In genomic region chr15:75023194-75024101, GRCh38 we compare ENCODE assay signal across 8 cellular contexts. TPM values are rescaled to one million over a fixed set of nuclear protein-coding genes. Genes with fewer than 3 reads are reported as not detected.
DNase-seq lines count a peak whose midpoint lies in the region; ATAC-seq and TF ChIP-seq lines count a peak whose summit lies in the region.

PPCDC (plus strand) TSS chr15:75023590; CDS start chr15:75028319, 4,729 bp downstream.

- peak within 1 kb of the TSS; percentile 85 for H3K27ac Mint-ChIP-seq in endothelial cell (ENCODE audit: unreplicated experiment)

- CTCF ChIA-PET in OCI-LY7 (lab: Charles Lee; ENCODE audit: unreplicated experiment): no interaction called here

- DNase-seq in D341Med (ENCODE audit: low spot score) (peak; percentile 99), HuH-7.5 (ENCODE audit: low spot score) (peak; percentile 99), OCI-LY7 (ENCODE audit: low spot score) (peak; percentile 97), activated T-cell treated with anti-CD3 and anti-CD28 coated beads for 1 hour (ENCODE audit: low read depth) (peak; percentile 85), endothelial cell (ENCODE audit: low spot score) (peak; percentile 96), midbrain (lab: John Stamatoyannopoulos, UW) (peak; percentile 96)
- DNase-seq in stimulated activated CD8-positive, alpha-beta memory T cell treated with anti-CD3 and anti-CD28 coated beads, Interleukin-2, amount 100 ng/mL, for 1 hour (ENCODE audit: low read depth in 2 of 2): peak; percentile 79 to 81

- peak within 1 kb of the TSS; percentile 99 for H3K4me3 Mint-ChIP-seq in endothelial cell (ENCODE audit: unreplicated experiment)

- BruUV-seq in OCI-LY7 (replicated peaks; lab: Mats Ljungman, UMichigan): TSS peak; percentile 93

- H3K79me2 ChIP-seq in OCI-LY7 (ENCODE audit: insufficient read depth, low read depth, low read length): peaks cover 22% of the 10 kb centered on the region; the same call in 1 of the 2 replicates

- no peaks in the 10 kb centered on the region for H3K9me3 ChIP-seq in OCI-LY7 (ENCODE audit: low read length)

- intact Hi-C loops in OCI-LY7 (cut with micrococcal nuclease; ENCODE audit: unreplicated experiment): loop anchor here (1.0 to 10.0 kb wide), 3 partner anchors 14 to 604 kb away; partner anchors contain the start of gene SNUPN

- no peaks in the 10 kb centered on the region for H3K9me3 Mint-ChIP-seq in endothelial cell (ENCODE audit: unreplicated experiment)

- H3K4me1 Mint-ChIP-seq in endothelial cell (ENCODE audit: unreplicated experiment): peaks cover 48% of the 10 kb centered on the region

- H3K4me3 ChIP-seq in OCI-LY7 (ENCODE audit: low read depth, low read length, poor library complexity, severe bottlenecking): peak within 1 kb of the TSS; percentile 90

- no peaks in the 10 kb centered on the region for H3K9me2 ChIP-seq in OCI-LY7 (ENCODE audit: insufficient read depth, low read length)

- H3K36me3 Mint-ChIP-seq in endothelial cell (ENCODE audit: low read depth, unreplicated experiment): peaks cover 4% of the 10 kb centered on the region

- POLR2A ChIA-PET in OCI-LY7 (lab: Charles Lee): interaction anchor here (0.6 to 3.2 kb wide), 11 partner anchors 9 to 694 kb away, joined by 3 to 22 read pairs (median 5); no protein-coding TSS in a partner anchor

- peak; percentile 80 for ATAC-seq in GM21526 (IDR thresholded peaks at IDR 0.05; ENCODE audit: low FRiP score, unreplicated experiment)

- H3K27me3 Mint-ChIP-seq in endothelial cell (ENCODE audit: unreplicated experiment): peaks cover 8% of the 10 kb centered on the region

- peak within 1 kb of the TSS; percentile 76 for H3K27ac ChIP-seq in OCI-LY7 (ENCODE audit: low read depth, low read length, poor library complexity, severe bottlenecking)

- no peaks in the 10 kb centered on the region for H4K20me1 ChIP-seq in OCI-LY7 (ENCODE audit: insufficient read depth, low read length)

- H2AFZ ChIP-seq in OCI-LY7 (ENCODE audit: low read length): no peak within 1 kb of the TSS; the same call in 1 of the 2 replicates

- peak within 1 kb of the TSS; percentile 86 for H3K4me2 ChIP-seq in OCI-LY7 (ENCODE audit: low read length)

- H3K4me1 ChIP-seq in OCI-LY7 (ENCODE audit: insufficient read depth, low read length, poor library complexity, severe bottlenecking): peaks cover 74% of the 10 kb centered on the region

- TF ChIP-seq CTCF in OCI-LY7 (conservative IDR thresholded peaks at IDR 0.05; ENCODE audit: low read length) (no peak), endothelial cell (IDR thresholded peaks at IDR 0.05; ENCODE audit: unreplicated experiment) (no peak)

- H3K36me3 ChIP-seq in OCI-LY7 (ENCODE audit: insufficient read depth, low read length): peaks cover 32% of the 10 kb centered on the region

RNA-seq across cellular contexts. Expression of gene PPCDC, which starts in this region (rescaled TPM):
- 32.0 and 44.3 TPM in 2 replicates for total RNA-seq in OCI-LY7 (2014; rRNA removed; shearing (Covaris generic))
- total RNA-seq in OCI-LY7 (2022) (40.3 and 48.3 TPM in 2 replicates), endothelial cell (ENCODE audit: unreplicated experiment) (25.0 TPM)

Comparison
In these comparisons a context has a peak if more than half of its experiments do, and no peak if none do; other contexts are left out.
1. Peak in every context shown above with its lines: DNase-seq, ATAC-seq, H3K4me3 ChIP-seq and H3K27ac ChIP-seq.